ENCODE assay signal across 1 cellular context in the genomic region with DNA sequence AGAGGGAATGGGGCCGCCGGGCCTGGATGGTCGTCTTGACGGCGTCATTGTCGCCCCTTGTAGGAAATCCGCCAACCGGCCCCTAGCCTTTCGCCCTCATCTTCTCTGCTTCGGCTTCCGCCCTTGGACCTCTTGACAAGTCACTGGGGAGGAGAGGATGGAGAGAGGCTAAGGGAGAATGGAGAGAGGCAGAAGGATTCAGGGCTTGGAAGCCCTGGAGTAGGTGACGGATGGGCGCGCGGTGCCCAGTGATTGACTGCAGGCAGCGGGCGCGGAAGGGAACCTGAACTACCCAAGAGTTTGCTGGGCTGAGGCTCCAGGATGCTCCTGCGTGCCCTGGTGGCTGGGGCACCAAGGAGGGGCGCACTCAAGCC.
TF ChIP-seq lines count a peak whose summit lies in the region.

No MANE protein-coding gene starts in this region.

TF ChIP-seq in GM23338, 12 proteins besides CTCF, POLR2A, EP300 and RAD21 (continued from another document):
- peak; percentile 60 for TF ChIP-seq EZH2 (IDR thresholded peaks at IDR 0.05; ENCODE audit: low read depth, unreplicated experiment)
- TF ChIP-seq, protein P1, sequence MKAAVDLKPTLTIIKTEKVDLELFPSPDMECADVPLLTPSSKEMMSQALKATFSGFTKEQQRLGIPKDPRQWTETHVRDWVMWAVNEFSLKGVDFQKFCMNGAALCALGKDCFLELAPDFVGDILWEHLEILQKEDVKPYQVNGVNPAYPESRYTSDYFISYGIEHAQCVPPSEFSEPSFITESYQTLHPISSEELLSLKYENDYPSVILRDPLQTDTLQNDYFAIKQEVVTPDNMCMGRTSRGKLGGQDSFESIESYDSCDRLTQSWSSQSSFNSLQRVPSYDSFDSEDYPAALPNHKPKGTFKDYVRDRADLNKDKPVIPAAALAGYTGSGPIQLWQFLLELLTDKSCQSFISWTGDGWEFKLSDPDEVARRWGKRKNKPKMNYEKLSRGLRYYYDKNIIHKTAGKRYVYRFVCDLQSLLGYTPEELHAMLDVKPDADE (IDR thresholded peaks at IDR 0.05), result no peak
- TF ChIP-seq NANOG (IDR thresholded peaks at IDR 0.05; ENCODE audit: borderline replicate concordance), result no peak
